Comparison of ENCODE assay signal across 15 cellular contexts in genomic region chr21:44337428-44337827, GRCh38. TPM values are rescaled to one million over a fixed set of nuclear protein-coding genes. Genes with fewer than 3 reads are reported as not detected.
A peak's percentile ranks its signal among the peaks of the same experiment; 100 is the strongest.
DNase-seq lines count a peak whose midpoint lies in the region; ATAC-seq and TF ChIP-seq lines count a peak whose summit lies in the region.
"Had no signal": no experiment of that assay in that cellular context is flagged by ENCODE, and none has a peak within 500 bp of the region (broad histone marks: within the 10 kb centered on the region; RNA-seq: fewer than 3 reads in every experiment).

No MANE protein-coding gene starts in this region.

- H3K9me3 Mint-ChIP-seq in naive B cell, result no peaks in the 10 kb centered on the region
- H3K9me3 Mint-ChIP-seq: activated naive CD4-positive, alpha-beta T cell treated with anti-CD3 and anti-CD28 coated beads, Interleukin-2, amount 50 U/mL, for 72 hours had no signal

- DNase-seq in Right ventricle myocardium inferior (ENCODE audit: missing footprints) (peak; percentile 41), left cardiac atrium (no peak), naive B cell (no peak), transverse colon (no peak), NCI-H1417 (lab: John Stamatoyannopoulos, UW) (no peak)
- DNase-seq: cortex of kidney; NCI-H774; stimulated activated CD4-positive, alpha-beta T cell treated with anti-CD3 and anti-CD28 coated beads, Interleukin-1b, Interleukin-23, amount 100 ng/mL, for 48 hours had no signal

- H3K4me3 ChIP-seq in transverse colon, result no peak overlapping the region

- in situ Hi-C loops in transverse colon (cut with MboI; ENCODE audit: low pct_ligation_motif_present in 1 of 4, low pct_unique_long_range_greater_than_20kb in 1 of 4, low sequenced_read_pairs in 3 of 4), result no loop called here

- ATAC-seq in Right ventricle myocardium inferior, result no peak
- no peak for ATAC-seq in left cardiac atrium
- no peak for ATAC-seq in naive B cell (ENCODE audit: low read depth in 2 of 2)
- no peak for ATAC-seq in HG03354 (IDR thresholded peaks at IDR 0.05; ENCODE audit: poor library complexity, severe bottlenecking, unreplicated experiment)
- no peak for ATAC-seq in GM18870 (IDR thresholded peaks at IDR 0.05; ENCODE audit: unreplicated experiment)
- ATAC-seq: activated naive CD4-positive, alpha-beta T cell treated with anti-CD3 and anti-CD28 coated beads, Interleukin-2, amount 50 U/mL, for 72 hours had no signal

- H3K9me3 ChIP-seq in transverse colon, result no peaks in the 10 kb centered on the region
- H3K9me3 ChIP-seq: pancreas, SJSA1 had no signal

- TF ChIP-seq POLR2A in transverse colon (IDR thresholded peaks at IDR 0.05), result no peak

- peaks cover 0 to 4% (median 0%) of the 10 kb centered on the region in 4 donors for H3K36me3 ChIP-seq in transverse colon
- H3K36me3 ChIP-seq: pancreas had no signal

- H3K4me1 ChIP-seq in transverse colon, result peaks cover 6 to 18% (median 14%) of the 10 kb centered on the region in 4 donors
- H3K4me1 ChIP-seq: pancreas had no signal

- peak overlapping the region; percentile 70 for H3K27ac ChIP-seq in angular gyrus (ENCODE audit: low read depth, low read length)
- H3K27ac ChIP-seq in transverse colon, result peak overlapping the region; percentile 91 to 97 (median 95)
- H3K27ac ChIP-seq: SJSA1 had no signal

- H3K4me1 Mint-ChIP-seq in naive B cell, result peaks cover 13 to 25% (median 14%) of the 10 kb centered on the region in 3 donors

- TF ChIP-seq EP300 in transverse colon (IDR thresholded peaks at IDR 0.05; ENCODE audit: low read depth), result no peak

- H3K27ac Mint-ChIP-seq in naive B cell, result peak overlapping the region in 5 of 6 donors; percentile 77 to 98 (median 90)

- no peaks in the 10 kb centered on the region for H3K27me3 Mint-ChIP-seq in naive B cell

- WGBS in transverse colon (ENCODE audit: low coverage in 1 of 2), 2 donors, result 69 to 70% methylated on average over 4 of the region's 4 CpGs

- peak overlapping the region in 6 of 8 donors; percentile 62 to 89 (median 75) for H3K4me3 Mint-ChIP-seq in naive B cell

- intact Hi-C loops in Right ventricle myocardium inferior (cut with DNase I) (loop anchor here (5.0 kb wide), 1 partner anchor 100 kb away; no protein-coding TSS in a partner anchor), left cardiac atrium (cut with DNase I) (no loop called here), transverse colon (cut with DNase I; ENCODE audit: low total_unique reads) (loop anchor here (10.0 kb wide), 1 partner anchor 117 kb away; the partner anchor contains the start of gene LRRC3)

- no peaks in the 10 kb centered on the region for H3K27me3 ChIP-seq in transverse colon
- H3K27me3 ChIP-seq: pancreas, SJSA1 had no signal

- TF ChIP-seq CTCF in transverse colon (IDR thresholded peaks at IDR 0.05), result no peak

- no peaks in the 10 kb centered on the region for H3K36me3 Mint-ChIP-seq in naive B cell

RNA-seq across cellular contexts. Expression of gene CFAP410, which starts 1.8 kb away (rescaled TPM):
- total RNA-seq in Right ventricle myocardium inferior (16.8 TPM), left cardiac atrium (10 to 100 TPM; 16.4 to 21.8 TPM), transverse colon (10 to 100 TPM; 17.2 to 41.3 (median 32.2) TPM)
- polyA plus RNA-seq in naive B cell (ENCODE audit: low read depth in 6 of 6), result 10 to 100 TPM; 28.1 to 44.6 (median 35.1) TPM

RNA-seq across cellular contexts. Expression of gene TRPM2, which starts 16.0 kb away (rescaled TPM):
- total RNA-seq in Right ventricle myocardium inferior, result 2.7 TPM
- 1 to 10 TPM; 2.9 to 5.1 TPM for total RNA-seq in left cardiac atrium
- 1 to 10 TPM in 5 of 6 donors, under 1 TPM in 1; 0.48 to 4.8 (median 2.6) TPM for polyA plus RNA-seq in naive B cell (ENCODE audit: low read depth in 6 of 6)
- total RNA-seq in transverse colon, result 1 to 10 TPM in 3 of 4 donors, not detected in 1; 2.3 to 2.9 (median 2.6) TPM
- polyA plus RNA-seq: BJ had no signal

RNA-seq across cellular contexts. Expression of gene PFKL, which starts 37.6 kb away (rescaled TPM):
- total RNA-seq in Right ventricle myocardium inferior, result 52.5 TPM
- total RNA-seq in left cardiac atrium, result 10 to 100 TPM; 58.8 to 67.2 TPM
- polyA plus RNA-seq in naive B cell (ENCODE audit: low read depth in 6 of 6), result 100 to 1,000 TPM; 165 to 210 (median 189) TPM
- 100 to 1,000 TPM; 185 to 288 (median 249) TPM for total RNA-seq in transverse colon

RNA-seq across cellular contexts. Expression of gene AIRE, which starts 51.8 kb away (rescaled TPM):
- not detected for total RNA-seq in Right ventricle myocardium inferior
- under 1 TPM in 1 of 2 donors, not detected in 1; 0.08 TPM for total RNA-seq in left cardiac atrium
- 1 to 10 TPM in 2 of 6 donors, under 1 TPM in 4; 0.34 to 1.7 (median 0.77) TPM for polyA plus RNA-seq in naive B cell (ENCODE audit: low read depth in 6 of 6)
- total RNA-seq in transverse colon, result not detected
- total RNA-seq: activated naive CD4-positive, alpha-beta T cell treated with anti-CD3 and anti-CD28 coated beads, Interleukin-2, amount 50 U/mL, for 72 hours; pancreas; SJSA1 had no signal

Comparison
In these comparisons a context has a peak if more than half of its experiments do, and no peak if none do; other contexts are left out.
1. intact Hi-C loops: an anchor here in Right ventricle myocardium inferior (5.0 kb wide) and transverse colon (10.0 kb wide); none called in left cardiac atrium.